ENCODE assay signal across 12 cellular contexts in genomic region chr17:65074778-65075250, GRCh38. TPM values are rescaled to one million over a fixed set of nuclear protein-coding genes. Genes with fewer than 3 reads are reported as not detected.
A peak's percentile ranks its signal among the peaks of the same experiment; 100 is the strongest.
DNase-seq lines count a peak whose midpoint lies in the region; ATAC-seq and TF ChIP-seq lines count a peak whose summit lies in the region.
"Had no signal": no experiment of that assay in that cellular context is flagged by ENCODE, and none has a peak within 500 bp of the region (broad histone marks: within the 10 kb centered on the region; RNA-seq: fewer than 3 reads in every experiment).

No MANE protein-coding gene starts in this region.

- H3K4me2 ChIP-seq in PC-3 (ENCODE audit: low read length) = 0 out of 2 replicates have a peak overlapping the region, but pooled peaks have one; percentile 3
- H3K4me2 ChIP-seq in mesendoderm (ENCODE audit: low read length) = no peak overlapping the region

- H3K27ac ChIP-seq in PC-3 (ENCODE audit: low read length) (no peak overlapping the region), mesendoderm (ENCODE audit: low read depth, low read length) (no peak overlapping the region), stomach (peak overlapping the region in 3 of 5 donors; percentile 55 to 63 (median 58))

- no peaks in the 10 kb centered on the region for H3K79me2 ChIP-seq in PC-3 (ENCODE audit: low read length)
- no peaks in the 10 kb centered on the region for H3K79me2 ChIP-seq in mesendoderm (ENCODE audit: control insufficient read depth, insufficient read depth, low read length)

- no peak overlapping the region for H2BK15ac ChIP-seq in mesendoderm (replicated peaks; ENCODE audit: low read depth)

- H3K4ac ChIP-seq in mesendoderm (ENCODE audit: low read depth, low read length) = no peak overlapping the region

- H3K36me3 ChIP-seq in PC-3 (ENCODE audit: low read depth, low read length) (no peaks in the 10 kb centered on the region), mesendoderm (ENCODE audit: control insufficient read depth, insufficient read depth, low read length) (no peaks in the 10 kb centered on the region), stomach (no peaks in the 10 kb centered on the region)

- TF ChIP-seq POLR2A in stomach (IDR thresholded peaks at IDR 0.05) = no peak

- H3K27me3 Mint-ChIP-seq in activated T-helper 2 cell treated with anti-CD3 and anti-CD28 coated beads, Interferon-gamma antibody, Interleukin-2, Interleukin-4, amounts not matched to agents 10 μg/mL and 5 μg/mL and 100 μg/mL, durations not matched to agents 14 hours and 24 hours and 36 hours (ENCODE audit: low read depth) = peaks cover 5% of the 10 kb centered on the region

- H3K79me1 ChIP-seq in mesendoderm (ENCODE audit: low read length) = no peaks in the 10 kb centered on the region

- DNase-seq in PC-3 (no peak), mesendoderm (no peak), stomach (no peak), DMS153 (lab: John Stamatoyannopoulos, UW) (no peak), SK-N-DZ (ENCODE audit: low spot score) (no peak), CD1c-positive myeloid dendritic cell (ENCODE audit: extremely low spot score) (no peak)
- no peak for DNase-seq in activated T-helper 2 cell treated with anti-CD3 and anti-CD28 coated beads, Interferon-gamma antibody, Interleukin-2, Interleukin-4, amounts not matched to agents 10 μg/mL and 5 μg/mL and 100 μg/mL, durations not matched to agents 14 hours and 24 hours and 36 hours (ENCODE audit: low spot score)
- DNase-seq: activated T-cell treated with anti-CD3 and anti-CD28 coated beads, Interleukin-2, amount 50 U/mL, for 1 hour; NCI-H526; retina had no signal

- H3K36me3 Mint-ChIP-seq in activated T-helper 2 cell treated with anti-CD3 and anti-CD28 coated beads, Interferon-gamma antibody, Interleukin-2, Interleukin-4, amounts not matched to agents 10 μg/mL and 5 μg/mL and 100 μg/mL, durations not matched to agents 14 hours and 24 hours and 36 hours (ENCODE audit: low read depth) = no peaks in the 10 kb centered on the region

- H2AK5ac ChIP-seq in mesendoderm (ENCODE audit: low read length) = no peak overlapping the region

- H3K9me3 ChIP-seq in PC-3 (ENCODE audit: low read length) = no peaks in the 10 kb centered on the region
- no peaks in the 10 kb centered on the region for H3K9me3 ChIP-seq in stomach

- H3K9me2 ChIP-seq in PC-3 (replicated peaks; ENCODE audit: low read length) = no peaks in the 10 kb centered on the region

- H3K27ac Mint-ChIP-seq in activated T-helper 2 cell treated with anti-CD3 and anti-CD28 coated beads, Interferon-gamma antibody, Interleukin-2, Interleukin-4, amounts not matched to agents 10 μg/mL and 5 μg/mL and 100 μg/mL, durations not matched to agents 14 hours and 24 hours and 36 hours = no peak overlapping the region
- H3K27ac Mint-ChIP-seq: dendritic cell treated with granulocyte-macrophage colony-stimulating factor and Interleukin-4, amounts not matched to agents 40 ng/mL and 50 ng/mL, for 4 days had no signal

- H2AFZ ChIP-seq in PC-3 (ENCODE audit: low read length) = no peak overlapping the region

- H3K4me1 Mint-ChIP-seq in activated T-helper 2 cell treated with anti-CD3 and anti-CD28 coated beads, Interferon-gamma antibody, Interleukin-2, Interleukin-4, amounts not matched to agents 10 μg/mL and 5 μg/mL and 100 μg/mL, durations not matched to agents 14 hours and 24 hours and 36 hours (ENCODE audit: low read depth) = peaks cover 3% of the 10 kb centered on the region

- TF ChIP-seq CTCF in PC-3 (conservative IDR thresholded peaks at IDR 0.05; ENCODE audit: low read depth, low read length) (no peak), stomach (IDR thresholded peaks at IDR 0.05) (no peak)

- BruUV-seq in PC-3 (replicated peaks; lab: Mats Ljungman, UMichigan) = no TSS peak

- H3K23ac ChIP-seq in mesendoderm (ENCODE audit: low read length) = no peak overlapping the region

- H3K4me3 ChIP-seq in PC-3 (ENCODE audit: low read length) (no peak overlapping the region), mesendoderm (ENCODE audit: low read length) (no peak overlapping the region), stomach (no peak overlapping the region)

- CTCF ChIA-PET in PC-3 (lab: Charles Lee) = no interaction called here

- no peaks in the 10 kb centered on the region for H3K9me3 Mint-ChIP-seq in activated T-helper 2 cell treated with anti-CD3 and anti-CD28 coated beads, Interferon-gamma antibody, Interleukin-2, Interleukin-4, amounts not matched to agents 10 μg/mL and 5 μg/mL and 100 μg/mL, durations not matched to agents 14 hours and 24 hours and 36 hours
- H3K9me3 Mint-ChIP-seq: dendritic cell treated with granulocyte-macrophage colony-stimulating factor and Interleukin-4, amounts not matched to agents 40 ng/mL and 50 ng/mL, for 4 days had no signal

- TF ChIP-seq EP300 in stomach (IDR thresholded peaks at IDR 0.05) = no peak

- H4K20me1 ChIP-seq in PC-3 (ENCODE audit: low read length) = no peaks in the 10 kb centered on the region

- POLR2A ChIA-PET in PC-3 (lab: Charles Lee; ENCODE audit: unreplicated experiment) = interaction anchor here (0.7 kb wide), 1 partner anchor 53 kb away, joined by 3 read pairs; no protein-coding TSS in a partner anchor

- H3F3A ChIP-seq in PC-3 (ENCODE audit: low read length, unreplicated experiment) = no peaks in the 10 kb centered on the region

- WGBS in mesendoderm (ENCODE audit: extremely low coverage, insufficient coverage, low lambda C conversion rate) = no CpG with 5 or more reads among the region's 7 CpGs
- 22 to 31% (median 23%) methylated on average over 4 to 7 of the region's 7 CpGs for WGBS in stomach, 5 donors

- ATAC-seq in PC-3 (peak; percentile 35), esophagus mucosa (peak; percentile 30)

- H3K4me3 Mint-ChIP-seq in activated T-helper 2 cell treated with anti-CD3 and anti-CD28 coated beads, Interferon-gamma antibody, Interleukin-2, Interleukin-4, amounts not matched to agents 10 μg/mL and 5 μg/mL and 100 μg/mL, durations not matched to agents 14 hours and 24 hours and 36 hours (ENCODE audit: low read depth) = no peak overlapping the region
- H3K4me3 Mint-ChIP-seq: dendritic cell treated with granulocyte-macrophage colony-stimulating factor and Interleukin-4, amounts not matched to agents 40 ng/mL and 50 ng/mL, for 4 days had no signal

- H3K18ac ChIP-seq in mesendoderm (ENCODE audit: low read length) = peak overlapping the region; percentile 33

- H3K4me1 ChIP-seq in PC-3 (ENCODE audit: insufficient read depth, low read length) (peaks cover 47% of the 10 kb centered on the region), mesendoderm (ENCODE audit: control insufficient read depth, low read depth, low read length) (peaks cover 5% of the 10 kb centered on the region), stomach (peaks cover 18 to 47% (median 30%) of the 10 kb centered on the region in 4 donors)

- no peak overlapping the region for H4K8ac ChIP-seq in mesendoderm (ENCODE audit: low read depth, low read length)

- H3K9ac ChIP-seq in PC-3 (ENCODE audit: low read length) (no peak overlapping the region), mesendoderm (ENCODE audit: low read length) (no peak overlapping the region)

- H3K27me3 ChIP-seq in PC-3 (ENCODE audit: low read length) (no peaks in the 10 kb centered on the region), mesendoderm (ENCODE audit: insufficient read depth, low read length, poor library complexity) (no peaks in the 10 kb centered on the region), stomach (no peaks in the 10 kb centered on the region)

- H2BK120ac ChIP-seq in mesendoderm (ENCODE audit: low read depth, low read length) = no peak overlapping the region

- no peak overlapping the region for H4K5ac ChIP-seq in mesendoderm (ENCODE audit: low read length)

- intact Hi-C loops in PC-3 (cut with micrococcal nuclease) = no loop called here
- intact Hi-C loops in stomach (cut with DNase I; ENCODE audit: low total_unique reads) = no loop called here
- intact Hi-C loops in activated T-helper 2 cell treated with anti-CD3 and anti-CD28 coated beads, Interferon-gamma antibody, Interleukin-2, Interleukin-4, amounts not matched to agents 10 μg/mL and 5 μg/mL and 100 μg/mL, durations not matched to agents 14 hours and 24 hours and 36 hours (cut with micrococcal nuclease) = no loop called here

- H3K56ac ChIP-seq in mesendoderm (ENCODE audit: low read length) = no peak overlapping the region

- no peak overlapping the region for H2BK5ac ChIP-seq in mesendoderm (ENCODE audit: low read length)

RNA-seq across cellular contexts. Expression of gene GNA13, which starts 18.3 kb away (rescaled TPM):
- 33.9 and 38.0 TPM in 2 replicates for total RNA-seq in PC-3 (2014; rRNA removed)
- total RNA-seq in esophagus mucosa = 16.9 TPM
- polyA plus RNA-seq in mesendoderm (2013, experiment 1 of 2) = 38.2 TPM
- polyA plus RNA-seq in mesendoderm (2013, experiment 2 of 2) = 37.3 TPM
- 10 to 100 TPM; 36.2 to 90.6 (median 45.8) TPM for total RNA-seq in stomach
- polyA plus RNA-seq in stomach = 10 to 100 TPM; 10.6 to 26.7 (median 17.5) TPM
- 63.8 and 68.7 TPM in 2 replicates for total RNA-seq in activated T-helper 2 cell treated with anti-CD3 and anti-CD28 coated beads, Interferon-gamma antibody, Interleukin-2, Interleukin-4, amounts not matched to agents 10 μg/mL and 5 μg/mL and 100 μg/mL, durations not matched to agents 14 hours and 24 hours and 36 hours
- polyA plus RNA-seq in SK-N-DZ (2014; cell fraction: cytosol; rRNA removed) = 48.0 and 50.7 TPM in 2 replicates
- 21.3 and 23.7 TPM in 2 replicates for polyA plus RNA-seq in SK-N-DZ (2014; cell fraction: nucleus; rRNA removed)

Comparison
In these comparisons a context has a peak if more than half of its experiments do, and no peak if none do; other contexts are left out.
1. H3K27ac ChIP-seq: peak in stomach (3 of 5); none in PC-3 (single experiment) and mesendoderm (single experiment).